Comparison of ENCODE assay signal across 8 cellular contexts in genomic region chr9:128732576-128732975, GRCh38. TPM values are rescaled to one million over a fixed set of nuclear protein-coding genes. Genes with fewer than 3 reads are reported as not detected.
DNase-seq lines count a peak whose midpoint lies in the region; ATAC-seq and TF ChIP-seq lines count a peak whose summit lies in the region.
"Had no signal": no experiment of that assay in that cellular context is flagged by ENCODE, and none has a peak within 500 bp of the region (broad histone marks: within the 10 kb centered on the region; RNA-seq: fewer than 3 reads in every experiment).

No MANE protein-coding gene starts in this region.

- H3K4me1 Mint-ChIP-seq in GM23338: peaks cover 11% of the 10 kb centered on the region; the same call in 2 of the 3 replicates

- H3K79me2 ChIP-seq in GM23338 (replicated peaks; ENCODE audit: insufficient read depth): no peaks in the 10 kb centered on the region

- H3K4me3 ChIP-seq in GM23338 (no peak overlapping the region), HL-60 (replicated peaks; ENCODE audit: insufficient read depth, low read length) (no peak overlapping the region), foreskin fibroblast (ENCODE audit: low read depth in 1 of 2, low read length in 2 of 2) (no peak overlapping the region)
- H3K4me3 ChIP-seq: Peyer's patch had no signal

- no peaks in the 10 kb centered on the region for H3K9me3 Mint-ChIP-seq in GM23338

- TF ChIP-seq CTCF in GM23338 (conservative IDR thresholded peaks at IDR 0.05; ENCODE audit: low read depth in 2 of 2) (no peak), HL-60 (IDR thresholded peaks at IDR 0.05; ENCODE audit: insufficient read depth, low read length) (no peak), foreskin fibroblast (IDR thresholded peaks at IDR 0.05; ENCODE audit: low read depth, low read length) (no peak)

- H3K4me3 Mint-ChIP-seq in GM23338: no peak overlapping the region

- H3K9me2 ChIP-seq in GM23338 (ENCODE audit: insufficient read depth): no peaks in the 10 kb centered on the region

- no peaks in the 10 kb centered on the region for H4K20me1 ChIP-seq in GM23338 (replicated peaks; ENCODE audit: insufficient read depth)

- H3K27ac ChIP-seq in GM23338 (ENCODE audit: low read depth) (0 out of 2 replicates have a peak overlapping the region, but pooled peaks have one; percentile 2), HL-60 (replicated peaks) (peak overlapping the region; percentile 34; the same call in 1 of the 2 replicates), substantia nigra (ENCODE audit: low read depth, low read length, poor library complexity, severe bottlenecking) (no peak overlapping the region)

- no peak overlapping the region for H3K27ac Mint-ChIP-seq in GM23338

- peaks cover 13% of the 10 kb centered on the region for H3K27me3 Mint-ChIP-seq in GM23338 (ENCODE audit: insufficient read depth, low read depth, poor library complexity)

- H3K4me2 ChIP-seq in GM23338: no peak overlapping the region

- H2AFZ ChIP-seq in GM23338: no peak overlapping the region

- no peaks in the 10 kb centered on the region for H3K4me1 ChIP-seq in GM23338 (ENCODE audit: insufficient read depth)
- H3K4me1 ChIP-seq: Peyer's patch had no signal

- H3K36me3 Mint-ChIP-seq in GM23338 (ENCODE audit: low read depth): peaks cover 10% of the 10 kb centered on the region; the same call in 2 of the 3 replicates

- H3F3A ChIP-seq in GM23338 (replicated peaks; ENCODE audit: low read depth): peaks cover 4% of the 10 kb centered on the region; the same call in 1 of the 2 replicates

- ATAC-seq in GM23338: no peak

- H3K27me3 ChIP-seq in GM23338 (ENCODE audit: insufficient read depth) (no peaks in the 10 kb centered on the region), HL-60 (ENCODE audit: insufficient read depth, poor library complexity, severe bottlenecking) (no peaks in the 10 kb centered on the region)
- H3K27me3 ChIP-seq: Peyer's patch had no signal

- H3K36me3 ChIP-seq in GM23338 (ENCODE audit: insufficient read depth): no peaks in the 10 kb centered on the region

- DNase-seq in GM23338 (ENCODE audit: low spot score): no peak
- DNase-seq in HL-60 (ENCODE audit: low read depth in 1 of 2, low spot score in 1 of 2): peak in 1 of 2 experiments; percentile 21
- peak; percentile 9 for DNase-seq in SKM-1 treated with dmso at 0.1 percent for 144 hours (lab: John Stamatoyannopoulos, UW; ENCODE audit: unreplicated experiment)
- DNase-seq in islet precursor cell: peak; percentile 37
- DNase-seq in foreskin fibroblast: no peak
- DNase-seq in NCI-H345 treated with DMSO at 0.1 percent for 48 hours (lab: John Stamatoyannopoulos, UW; ENCODE audit: unreplicated experiment): no peak
- no peak for DNase-seq in substantia nigra (lab: John Stamatoyannopoulos, UW)

TF ChIP-seq in GM23338, 12 proteins besides CTCF, POLR2A, EP300 and RAD21:
- no peak for TF ChIP-seq ZNF114 (CRISPR knock-in tag; IDR thresholded peaks at IDR 0.05)
- TF ChIP-seq ZNF331 (CRISPR knock-in tag; IDR thresholded peaks at IDR 0.05; ENCODE audit: low read depth): no peak
- TF ChIP-seq ETS1 (IDR thresholded peaks at IDR 0.05): no peak
- TF ChIP-seq EZH2 (IDR thresholded peaks at IDR 0.05; ENCODE audit: low read depth, unreplicated experiment): no peak
- TF ChIP-seq NANOG (IDR thresholded peaks at IDR 0.05; ENCODE audit: borderline replicate concordance): no peak
- no peak for TF ChIP-seq EZH2phosphoT487 (IDR thresholded peaks at IDR 0.05; ENCODE audit: unreplicated experiment)

RNA-seq across cellular contexts. Expression of gene ZDHHC12, which starts 8.6 kb away (rescaled TPM):
- 54.1 and 57.9 TPM in 2 replicates for total RNA-seq in GM23338 (2014; rRNA removed; shearing (Covaris generic))
- 47.5 and 50.3 TPM in 2 replicates for polyA plus RNA-seq in GM23338 (2016; fragmentation: Nextera tagmentation; extraction: Ambion mirVana)

RNA-seq across cellular contexts. Expression of gene PKN3, which starts 30.3 kb away (rescaled TPM):
- 16.3 and 17.7 TPM in 2 replicates for total RNA-seq in GM23338 (2014; rRNA removed; shearing (Covaris generic))
- 6.2 and 6.7 TPM in 2 replicates for polyA plus RNA-seq in GM23338 (2016; fragmentation: Nextera tagmentation; extraction: Ambion mirVana)

RNA-seq across cellular contexts. Expression of gene ZER1, which starts 39.2 kb away (rescaled TPM):
- 14.4 and 23.9 TPM in 2 replicates for total RNA-seq in GM23338 (2014; rRNA removed; shearing (Covaris generic))
- polyA plus RNA-seq in GM23338 (2016; fragmentation: Nextera tagmentation; extraction: Ambion mirVana): 6.5 and 7.0 TPM in 2 replicates

RNA-seq across cellular contexts. Expression of gene SET, which starts 43.6 kb away (rescaled TPM):
- total RNA-seq in GM23338 (2014; rRNA removed; shearing (Covaris generic)): 949 and 964 TPM in 2 replicates
- polyA plus RNA-seq in GM23338 (2016; fragmentation: Nextera tagmentation; extraction: Ambion mirVana): 1,113 and 1,261 TPM in 2 replicates

RNA-seq across cellular contexts. Expression of gene TBC1D13, which starts 54.5 kb away (rescaled TPM):
- 19.1 and 19.4 TPM in 2 replicates for total RNA-seq in GM23338 (2014; rRNA removed; shearing (Covaris generic))
- polyA plus RNA-seq in GM23338 (2016; fragmentation: Nextera tagmentation; extraction: Ambion mirVana): 7.8 and 8.3 TPM in 2 replicates

Comparison
In these comparisons a context has a peak if more than half of its experiments do, and no peak if none do; other contexts are left out.
1. DNase-seq: peak in SKM-1 treated with dmso at 0.1 percent for 144 hours (single experiment) and islet precursor cell (single experiment); none in GM23338 (single experiment), foreskin fibroblast (0 of 2), NCI-H345 treated with DMSO at 0.1 percent for 48 hours (single experiment) and substantia nigra (0 of 49).